8 cellular contexts compared by ENCODE assay signal in genomic region chr16:29811896-29812665, GRCh38. TPM values are rescaled to one million over a fixed set of nuclear protein-coding genes. Genes with fewer than 3 reads are reported as not detected.
DNase-seq lines count a peak whose midpoint lies in the region; ATAC-seq and TF ChIP-seq lines count a peak whose summit lies in the region.

Gene PRRT2, plus strand, starts transcription at chr16:29812193. Its CDS starts 862 bp downstream, at chr16:29813055.

- peaks cover 0 to 17% (median 0%) of the 10 kb centered on the region in 4 donors for H3K27me3 ChIP-seq in esophagus squamous epithelium

- peak within 1 kb of the TSS; percentile 2 to 84 (median 52) for H3K27ac Mint-ChIP-seq in naive B cell

- 10% methylated on average over 18 to 44 of the region's 69 CpGs for WGBS in esophagus squamous epithelium, 2 donors
- 2% methylated on average over 69 of the region's 69 CpGs for WGBS in urinary bladder

- no peak for TF ChIP-seq POLR2A in esophagus squamous epithelium (IDR thresholded peaks at IDR 0.05)

- H3K27ac ChIP-seq in esophagus squamous epithelium (peak within 1 kb of the TSS; percentile 74 to 96 (median 89)), urinary bladder (ENCODE audit: low read depth) (peak within 1 kb of the TSS; percentile 75)

- intact Hi-C loops in esophagus squamous epithelium (cut with DNase I), result no loop called here

- ATAC-seq in activated T-cell treated with anti-CD3 and anti-CD28 coated beads, Interleukin-2, amount 50 U/mL, for 4 hours, result no peak
- no peak for ATAC-seq in naive B cell (ENCODE audit: low read depth in 2 of 2)

- peak within 1 kb of the TSS; percentile 68 for H3K9ac ChIP-seq in ES-I3 (ENCODE audit: low read depth, low read length)

- peaks cover 64% of the 10 kb centered on the region for H3K4me1 Mint-ChIP-seq in activated T-cell treated with anti-CD3 and anti-CD28 coated beads, Interleukin-2, amount 50 U/mL, for 4 hours (ENCODE audit: low read depth)
- H3K4me1 Mint-ChIP-seq in naive B cell, result peaks cover 48 to 62% (median 59%) of the 10 kb centered on the region in 3 donors

- peaks cover 10% of the 10 kb centered on the region for H3K36me3 Mint-ChIP-seq in activated T-cell treated with anti-CD3 and anti-CD28 coated beads, Interleukin-2, amount 50 U/mL, for 4 hours (ENCODE audit: insufficient read depth)
- H3K36me3 Mint-ChIP-seq in naive B cell, result peaks cover 0 to 7% of the 10 kb centered on the region in 2 donors

- H3K36me3 ChIP-seq in ES-I3 (ENCODE audit: insufficient read depth, low read length) (no peaks in the 10 kb centered on the region), esophagus squamous epithelium (peaks cover 11 to 25% (median 14%) of the 10 kb centered on the region in 3 donors), urinary bladder (ENCODE audit: insufficient read depth) (no peaks in the 10 kb centered on the region)

- H3K27me3 Mint-ChIP-seq in activated T-cell treated with anti-CD3 and anti-CD28 coated beads, Interleukin-2, amount 50 U/mL, for 4 hours (ENCODE audit: low read depth), result no peaks in the 10 kb centered on the region
- peaks cover 0 to 11% (median 6%) of the 10 kb centered on the region in 3 donors for H3K27me3 Mint-ChIP-seq in naive B cell

- peak within 1 kb of the TSS; percentile 78 for H3K4me3 Mint-ChIP-seq in activated T-cell treated with anti-CD3 and anti-CD28 coated beads, Interleukin-2, amount 50 U/mL, for 4 hours
- peak within 1 kb of the TSS; percentile 77 to 91 (median 86) for H3K4me3 Mint-ChIP-seq in naive B cell

- no peaks in the 10 kb centered on the region for H3K9me3 Mint-ChIP-seq in activated T-cell treated with anti-CD3 and anti-CD28 coated beads, Interleukin-2, amount 50 U/mL, for 4 hours
- no peaks in the 10 kb centered on the region for H3K9me3 Mint-ChIP-seq in naive B cell

- peak; percentile 39 for DNase-seq in NCI-H2107 treated with DMSO at 0.1 percent for 48 hours (lab: John Stamatoyannopoulos, UW; ENCODE audit: unreplicated experiment)
- DNase-seq in activated T-cell treated with anti-CD3 and anti-CD28 coated beads, Interleukin-2, amount 50 U/mL, for 4 hours, result peak; percentile 41
- no peak for DNase-seq in esophagus squamous epithelium (lab: John Stamatoyannopoulos, UW)
- peak; percentile 33 for DNase-seq in naive B cell
- DNase-seq in LoVo (ENCODE audit: low spot score), result no peak
- no peak for DNase-seq in NOMO-1 treated with dmso at 0.1 percent for 144 hours (lab: John Stamatoyannopoulos, UW; ENCODE audit: unreplicated experiment)

- no peak for TF ChIP-seq CTCF in esophagus squamous epithelium (IDR thresholded peaks at IDR 0.05)

- H3K9me3 ChIP-seq in ES-I3 (ENCODE audit: control insufficient read depth, insufficient read depth, low read length) (no peaks in the 10 kb centered on the region), esophagus squamous epithelium (no peaks in the 10 kb centered on the region)

- peak within 1 kb of the TSS; percentile 29 to 77 (median 50) for H3K4me3 ChIP-seq in esophagus squamous epithelium
- peak within 1 kb of the TSS; percentile 48 for H3K4me3 ChIP-seq in urinary bladder (ENCODE audit: low read depth, low read length)

- H3K4me1 ChIP-seq in ES-I3 (ENCODE audit: insufficient read depth, low read length), result peaks cover 15% of the 10 kb centered on the region
- H3K4me1 ChIP-seq in esophagus squamous epithelium, result peaks cover 61 to 90% (median 75%) of the 10 kb centered on the region in 3 donors
- H3K4me1 ChIP-seq in urinary bladder (ENCODE audit: insufficient read depth), result no peaks in the 10 kb centered on the region

RNA-seq across cellular contexts. Expression of gene PRRT2, which starts in this region (rescaled TPM):
- 1 to 10 TPM in 1 of 3 donors, under 1 TPM in 2; 0.34 to 1.6 (median 0.76) TPM for total RNA-seq in activated T-cell treated with anti-CD3 and anti-CD28 coated beads, Interleukin-2, amount 50 U/mL, for 4 hours
- total RNA-seq in esophagus squamous epithelium (1 to 10 TPM in 1 of 4 donors, under 1 TPM in 2, not detected in 1; 0.40 to 1.9 (median 0.53) TPM), urinary bladder (7.9 TPM)
- polyA plus RNA-seq in naive B cell (ENCODE audit: low read depth in 6 of 6) (under 1 TPM in 2 of 6 donors, not detected in 4; 0.10 to 0.97 TPM), urinary bladder (8.2 TPM)

Comparison
In these comparisons a context has a peak if more than half of its experiments do, and no peak if none do; other contexts are left out.
1. Peak in DNase-seq in naive B cell; RNA of the gene not detected or under 1 TPM.
2. DNase-seq: peak in NCI-H2107 treated with DMSO at 0.1 percent for 48 hours (single experiment) and activated T-cell treated with anti-CD3 and anti-CD28 coated beads, Interleukin-2, amount 50 U/mL, for 4 hours (single experiment); none in esophagus squamous epithelium (single experiment), LoVo (single experiment) and NOMO-1 treated with dmso at 0.1 percent for 144 hours (single experiment).